In genomic region chr1:37595440-37596181, GRCh38 we compare ENCODE assay signal across 1 cellular context.
TF ChIP-seq lines count a peak whose summit lies in the region.

TSS of gene GNL2 (minus strand) at chr1:37595937. CDS start at chr1:37595822, 115 bp downstream.

TF ChIP-seq in K562, 482 proteins besides CTCF, POLR2A, EP300 and RAD21 (continued from another document):
- peak; percentile 59; the same call in 1 of the 2 replicates for TF ChIP-seq ZBTB33 (CRISPR knock-in tag; IDR thresholded peaks at IDR 0.05)
- TF ChIP-seq ZNF75A (CRISPR knock-in tag; IDR thresholded peaks at IDR 0.05) = no peak
- TF ChIP-seq CBFA2T3 (IDR thresholded peaks at IDR 0.05) = no peak
- TF ChIP-seq MCM2 (IDR thresholded peaks at IDR 0.05; ENCODE audit: low read depth) = no peak
- no peak for TF ChIP-seq ZFP30 (CRISPR knock-in tag; IDR thresholded peaks at IDR 0.05; ENCODE audit: borderline replicate concordance)
- TF ChIP-seq THRAP3 (IDR thresholded peaks at IDR 0.05; ENCODE audit: borderline replicate concordance) = no peak
- no peak for TF ChIP-seq MYBL2 (IDR thresholded peaks at IDR 0.05; ENCODE audit: low read depth)
- no peak for TF ChIP-seq MYBL2 (CRISPR knock-in tag; IDR thresholded peaks at IDR 0.05; ENCODE audit: borderline replicate concordance)
- TF ChIP-seq ZNF551 (CRISPR knock-in tag; IDR thresholded peaks at IDR 0.05) = no peak
- TF ChIP-seq DLX4 (CRISPR knock-in tag; IDR thresholded peaks at IDR 0.05) = no peak
- no peak for TF ChIP-seq BRF1 (IDR thresholded peaks at IDR 0.05; ENCODE audit: borderline replicate concordance, extremely low read depth, insufficient read length)
- TF ChIP-seq E2F5 (CRISPR knock-in tag; IDR thresholded peaks at IDR 0.05) = no peak
- no peak for TF ChIP-seq SMAD2 (IDR thresholded peaks at IDR 0.05; ENCODE audit: low read depth, low read length)
- TF ChIP-seq MAX (CRISPR knock-in tag; IDR thresholded peaks at IDR 0.05) = peak; percentile 97
- peak; percentile 71 for TF ChIP-seq BHLHE40 (IDR thresholded peaks at IDR 0.05; ENCODE audit: low read length)
- TF ChIP-seq BRD4 (IDR thresholded peaks at IDR 0.05) = no peak; the same call in 1 of the 2 replicates
- TF ChIP-seq REST (CRISPR knock-in tag; IDR thresholded peaks at IDR 0.05; ENCODE audit: low read depth) = peak; percentile 81; the same call in 1 of the 2 replicates
- no peak for TF ChIP-seq HDAC3 (IDR thresholded peaks at IDR 0.05; ENCODE audit: borderline replicate concordance, partially characterized antibody)
- no peak for TF ChIP-seq ZNF780A (CRISPR knock-in tag; IDR thresholded peaks at IDR 0.05)
- TF ChIP-seq HMBOX1 (IDR thresholded peaks at IDR 0.05) = no peak
- peak; percentile 85; the same call in 1 of the 2 replicates for TF ChIP-seq JUN (IDR thresholded peaks at IDR 0.05; ENCODE audit: borderline replicate concordance, low read depth, low read length)
- no peak for TF ChIP-seq JUN (CRISPR knock-in tag; IDR thresholded peaks at IDR 0.05; ENCODE audit: borderline replicate concordance)
- peak; percentile 99 for TF ChIP-seq CREM (IDR thresholded peaks at IDR 0.05; ENCODE audit: low read depth)
- TF ChIP-seq E2F4 (CRISPR knock-in tag; IDR thresholded peaks at IDR 0.05; ENCODE audit: low read depth) = no peak
- TF ChIP-seq ZBTB9 (CRISPR knock-in tag; IDR thresholded peaks at IDR 0.05) = 0 out of 2 replicates have a peak, but pooled peaks have one; percentile 63
- TF ChIP-seq TAL1 (IDR thresholded peaks at IDR 0.05) = no peak
- no peak for TF ChIP-seq ZNF239 (CRISPR knock-in tag; IDR thresholded peaks at IDR 0.05)
- no peak for TF ChIP-seq IRF9 (tag; IDR thresholded peaks at IDR 0.05)
- TF ChIP-seq TEAD4 (IDR thresholded peaks at IDR 0.05; ENCODE audit: low read length) = no peak; the same call in none of the 2 replicates
- TF ChIP-seq TEAD4 (CRISPR knock-in tag; IDR thresholded peaks at IDR 0.05; ENCODE audit: borderline replicate concordance) = no peak
- TF ChIP-seq PHB (CRISPR knock-in tag; IDR thresholded peaks at IDR 0.05) = no peak
- no peak for TF ChIP-seq ZNF23 (CRISPR knock-in tag; IDR thresholded peaks at IDR 0.05)
- TF ChIP-seq SETDB1 (IDR thresholded peaks at IDR 0.05; ENCODE audit: low read length) = peak; percentile 36
- TF ChIP-seq SMARCE1 (IDR thresholded peaks at IDR 0.05) = peak; percentile 27; the same call in 1 of the 2 replicates
- TF ChIP-seq ATF4 (CRISPR knock-in tag; IDR thresholded peaks at IDR 0.05) = no peak
- no peak for TF ChIP-seq ZNF644 (tag; IDR thresholded peaks at IDR 0.05; ENCODE audit: low read depth)
- TF ChIP-seq FOXK2 (conservative IDR thresholded peaks at IDR 0.05 in 1 of 2, IDR thresholded peaks at IDR 0.05 in 1 of 2; ENCODE audit: low read depth in 2 of 2) = peak in 1 of 2 experiments; percentile 78; a peak in 2 of 4 replicates
- TF ChIP-seq CCAR2 (IDR thresholded peaks at IDR 0.05; ENCODE audit: low read depth, low read length) = no peak
- TF ChIP-seq ZNF830 (CRISPR knock-in tag; IDR thresholded peaks at IDR 0.05) = no peak
- TF ChIP-seq FUS (optimal IDR thresholded peaks at IDR 0.05; ENCODE audit: low read depth, low read length) = no peak
- no peak for TF ChIP-seq TCFL5 (CRISPR knock-in tag; conservative IDR thresholded peaks at IDR 0.05)
- no peak for TF ChIP-seq NONO (IDR thresholded peaks at IDR 0.05; ENCODE audit: low read depth in 2 of 2, low read length in 1 of 2)
- no peak for TF ChIP-seq MLX (CRISPR knock-in tag; conservative IDR thresholded peaks at IDR 0.05)
- TF ChIP-seq ETV5 (CRISPR knock-in tag; IDR thresholded peaks at IDR 0.05; ENCODE audit: low read depth) = peak; percentile 90
- 0 out of 2 replicates have a peak, but pooled peaks have one; percentile 22 for TF ChIP-seq EHMT2 (IDR thresholded peaks at IDR 0.05)
- no peak for TF ChIP-seq FIP1L1 (IDR thresholded peaks at IDR 0.05; ENCODE audit: low read depth, low read length, poor library complexity, severe bottlenecking)
- TF ChIP-seq RBM25 (IDR thresholded peaks at IDR 0.05; ENCODE audit: low read depth, low read length, severe bottlenecking) = no peak
- TF ChIP-seq ZNF668 (CRISPR knock-in tag; IDR thresholded peaks at IDR 0.05) = no peak
- TF ChIP-seq TAF7 (tag; IDR thresholded peaks at IDR 0.05) = peak; percentile 80; the same call in 1 of the 2 replicates
- TF ChIP-seq BDP1 (IDR thresholded peaks at IDR 0.05; ENCODE audit: insufficient read depth, insufficient read length) = no peak
- no peak for TF ChIP-seq E4F1 (CRISPR knock-in tag; IDR thresholded peaks at IDR 0.05; ENCODE audit: borderline replicate concordance)
- TF ChIP-seq ZNF121 (CRISPR knock-in tag; conservative IDR thresholded peaks at IDR 0.05) = peak; percentile 29; the same call in 1 of the 2 replicates
